16 cellular contexts compared by ENCODE assay signal in the genomic region with DNA sequence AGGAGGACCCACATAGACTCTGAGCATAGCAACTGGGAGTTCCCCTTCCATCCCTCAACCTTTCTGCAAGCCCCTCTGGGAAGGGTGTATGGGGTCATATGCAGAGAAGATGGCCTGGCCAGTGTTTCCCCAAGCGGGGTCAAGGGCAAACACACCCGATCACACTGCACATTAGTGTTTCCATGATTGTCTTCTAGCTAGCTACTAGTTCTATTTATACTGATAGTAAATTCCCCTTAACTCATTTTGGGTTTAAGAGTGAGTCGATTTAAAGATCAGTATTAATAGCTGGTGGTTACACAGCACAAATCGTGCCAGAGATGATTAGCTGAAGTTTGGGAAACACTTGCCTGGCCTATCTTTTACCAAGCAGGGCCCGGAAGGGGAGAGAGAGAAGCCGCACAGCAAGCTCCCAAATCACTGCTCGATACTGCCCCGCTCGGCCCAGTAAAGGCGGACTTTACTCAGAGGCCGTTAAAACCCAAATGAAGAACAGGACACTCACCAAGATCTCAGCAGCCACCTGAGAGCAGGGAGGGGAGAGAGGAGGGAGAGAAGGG. TPM values are rescaled to one million over a fixed set of nuclear protein-coding genes. Genes with fewer than 3 reads are reported as not detected.
DNase-seq lines count a peak whose midpoint lies in the region; ATAC-seq and TF ChIP-seq lines count a peak whose summit lies in the region.
"Had no signal": no experiment of that assay in that cellular context is flagged by ENCODE, and none has a peak within 500 bp of the region (broad histone marks: within the 10 kb centered on the region; RNA-seq: fewer than 3 reads in every experiment).

No MANE protein-coding gene starts in this region.

- no peak for DNase-seq in Right ventricle myocardium superior
- DNase-seq in left cardiac atrium: no peak
- DNase-seq in effector memory CD8-positive, alpha-beta T cell: no peak
- no peak for DNase-seq in transverse colon
- DNase-seq in A673 (ENCODE audit: low spot score): no peak
- no peak for DNase-seq in NCI-H1436 (lab: John Stamatoyannopoulos, UW)
- DNase-seq: caudate nucleus, head of caudate nucleus, NCI-H187, NCI-H748 treated with DMSO at 0.1 percent for 48 hours had no signal

- no peaks in the 10 kb centered on the region for H3K9me3 Mint-ChIP-seq in effector memory CD8-positive, alpha-beta T cell
- H3K9me3 Mint-ChIP-seq: activated T-helper 2 cell treated with anti-CD3 and anti-CD28 coated beads, Interferon-gamma antibody, Interleukin-2, Interleukin-4, amounts not matched to agents 10 μg/mL and 5 μg/mL and 100 μg/mL, durations not matched to agents 14 hours and 24 hours and 36 hours; neural crest cell; WTC11 had no signal

- H3K4me3 Mint-ChIP-seq in effector memory CD8-positive, alpha-beta T cell: no peak overlapping the region
- H3K4me3 Mint-ChIP-seq: neural crest cell, WTC11 had no signal

- POLR2A ChIA-PET in A673 (lab: Charles Lee; ENCODE audit: low non-redundant PET): no interaction called here

- no peaks in the 10 kb centered on the region for H3K27me3 Mint-ChIP-seq in effector memory CD8-positive, alpha-beta T cell

- H3K27ac ChIP-seq in transverse colon (peak overlapping the region in 3 of 4 donors; percentile 79 to 83 (median 81)), A673 (ENCODE audit: low read depth, low read length, poor library complexity, severe bottlenecking) (no peak overlapping the region)
- H3K27ac ChIP-seq: SJSA1 had no signal

- no peaks in the 10 kb centered on the region for H3K27me3 ChIP-seq in transverse colon
- no peaks in the 10 kb centered on the region for H3K27me3 ChIP-seq in A673 (replicated peaks; ENCODE audit: insufficient read depth, low read depth, low read length, poor library complexity)
- H3K27me3 ChIP-seq: SJSA1 had no signal

- TF ChIP-seq POLR2A in transverse colon (IDR thresholded peaks at IDR 0.05): no peak

- H3K4me3 ChIP-seq in transverse colon (no peak overlapping the region), A673 (ENCODE audit: low read depth, low read length, poor library complexity, severe bottlenecking) (no peak overlapping the region)
- H3K4me3 ChIP-seq: SJSA1 had no signal

- CTCF ChIA-PET in A673 (lab: Charles Lee): interaction anchor here (0.6 kb wide), 1 partner anchor 19 kb away, joined by 3 read pairs; no protein-coding TSS in a partner anchor

- intact Hi-C loops in Right ventricle myocardium superior (cut with DNase I): loop anchor here (5.0 kb wide), 1 partner anchor 103 kb away; no protein-coding TSS in a partner anchor
- intact Hi-C loops in left cardiac atrium (cut with DNase I): no loop called here
- intact Hi-C loops in transverse colon (cut with DNase I; ENCODE audit: low total_unique reads): no loop called here
- intact Hi-C loops in A673 (cut with micrococcal nuclease; ENCODE audit: unreplicated experiment): no loop called here

- no TSS peak for BruUV-seq in A673 (replicated peaks; lab: Mats Ljungman, UMichigan)

- TF ChIP-seq CTCF in transverse colon (IDR thresholded peaks at IDR 0.05) (no peak), A673 (conservative IDR thresholded peaks at IDR 0.05; ENCODE audit: low read depth, low read length) (no peak)

- H3K27ac Mint-ChIP-seq in effector memory CD8-positive, alpha-beta T cell: peak overlapping the region; percentile 89 to 92
- H3K27ac Mint-ChIP-seq: activated T-helper 2 cell treated with anti-CD3 and anti-CD28 coated beads, Interferon-gamma antibody, Interleukin-2, Interleukin-4, amounts not matched to agents 10 μg/mL and 5 μg/mL and 100 μg/mL, durations not matched to agents 14 hours and 24 hours and 36 hours; WTC11 had no signal

- H3K9me3 ChIP-seq in transverse colon (no peaks in the 10 kb centered on the region), A673 (ENCODE audit: low read depth, low read length, poor library complexity, severe bottlenecking) (no peaks in the 10 kb centered on the region)
- H3K9me3 ChIP-seq: SJSA1 had no signal

- peaks cover 8 to 17% of the 10 kb centered on the region in 2 donors for H3K4me1 Mint-ChIP-seq in effector memory CD8-positive, alpha-beta T cell (ENCODE audit: low read depth in 2 of 2)
- H3K4me1 Mint-ChIP-seq: neural crest cell, WTC11 had no signal

- ATAC-seq in Right ventricle myocardium superior (ENCODE audit: poor library complexity) (peak; percentile 56), left cardiac atrium (no peak), HG02642 (IDR thresholded peaks at IDR 0.05; ENCODE audit: poor library complexity, unreplicated experiment) (peak; percentile 49), GM21423 (IDR thresholded peaks at IDR 0.05; ENCODE audit: unreplicated experiment) (no peak)
- ATAC-seq in effector memory CD8-positive, alpha-beta T cell (replicated peaks): no peak
- ATAC-seq: WTC11 had no signal

- WGBS in transverse colon (ENCODE audit: low coverage in 1 of 2), 2 donors: 74 to 80% methylated on average over 4 to 11 of the region's 11 CpGs

- in situ Hi-C loops in transverse colon (cut with MboI; ENCODE audit: low pct_ligation_motif_present in 1 of 4, low pct_unique_long_range_greater_than_20kb in 1 of 4, low sequenced_read_pairs in 3 of 4): loop anchor here in 1 of 4 donors (10.0 kb wide), 1 partner anchor 55 kb away; no protein-coding TSS in a partner anchor

- no peak for TF ChIP-seq EP300 in transverse colon (IDR thresholded peaks at IDR 0.05; ENCODE audit: low read depth)

- peaks cover 87% of the 10 kb centered on the region for H3K36me3 Mint-ChIP-seq in effector memory CD8-positive, alpha-beta T cell (ENCODE audit: insufficient read depth)

- H3K4me1 ChIP-seq in transverse colon (peaks cover 27 to 65% (median 39%) of the 10 kb centered on the region in 4 donors), A673 (ENCODE audit: insufficient read depth, low read length, poor library complexity, severe bottlenecking) (no peaks in the 10 kb centered on the region)
- H3K4me1 ChIP-seq: SJSA1 had no signal

- H3K36me3 ChIP-seq in transverse colon (no peaks in the 10 kb centered on the region), A673 (ENCODE audit: insufficient read depth, low read length, poor library complexity, severe bottlenecking) (peaks cover 37% of the 10 kb centered on the region)

RNA-seq across cellular contexts. Expression of gene TNIP1, which starts 29.4 kb away (rescaled TPM):
- total RNA-seq in Right ventricle myocardium superior (126 TPM), left cardiac atrium (100 to 1,000 TPM in 1 of 2 donors, 10 to 100 TPM in 1; 80.4 to 101 TPM), transverse colon (100 to 1,000 TPM in 3 of 4 donors, 10 to 100 TPM in 1; 63.9 to 296 (median 223) TPM), A673 (2021) (33.3 and 37.3 TPM in 2 replicates)

RNA-seq across cellular contexts. Expression of gene ANXA6, which starts 47.4 kb away (rescaled TPM):
- 202 TPM for total RNA-seq in Right ventricle myocardium superior
- 100 to 1,000 TPM; 218 to 220 TPM for total RNA-seq in left cardiac atrium
- 10 to 100 TPM; 19.1 to 79.0 (median 55.3) TPM for total RNA-seq in transverse colon
- total RNA-seq in A673 (2021): 95.9 and 130 TPM in 2 replicates

Comparison
In these comparisons a context has a peak if more than half of its experiments do, and no peak if none do; other contexts are left out.
1. ATAC-seq: peak in Right ventricle myocardium superior (single experiment) and HG02642 (single experiment); none in left cardiac atrium (0 of 2), effector memory CD8-positive, alpha-beta T cell (single experiment) and GM21423 (single experiment).